1 cellular context compared by ENCODE assay signal in the genomic region with DNA sequence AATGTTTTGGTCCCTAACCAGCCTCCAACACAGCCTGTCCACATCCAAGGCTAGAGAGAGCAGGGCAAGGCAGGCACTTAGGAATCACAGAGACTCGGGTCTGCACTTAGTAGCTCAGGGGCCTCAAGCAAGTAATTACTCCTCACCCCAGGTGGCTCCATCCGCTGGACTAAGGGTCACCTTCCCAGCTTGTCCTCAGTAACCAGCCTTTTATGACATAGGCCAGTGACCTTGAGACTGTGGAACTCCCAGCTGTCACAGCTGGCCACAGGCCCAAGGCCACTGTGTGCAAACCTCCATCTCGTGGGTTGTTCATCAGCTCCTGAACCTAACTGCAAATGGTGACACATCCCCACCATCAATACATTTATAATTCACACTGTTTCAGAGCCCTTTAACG.
TF ChIP-seq lines count a peak whose summit lies in the region.

No MANE protein-coding gene starts in this region.

TF ChIP-seq in HepG2, 621 proteins besides CTCF, POLR2A, EP300 and RAD21 (continued from another document):
- TF ChIP-seq, protein P1, sequence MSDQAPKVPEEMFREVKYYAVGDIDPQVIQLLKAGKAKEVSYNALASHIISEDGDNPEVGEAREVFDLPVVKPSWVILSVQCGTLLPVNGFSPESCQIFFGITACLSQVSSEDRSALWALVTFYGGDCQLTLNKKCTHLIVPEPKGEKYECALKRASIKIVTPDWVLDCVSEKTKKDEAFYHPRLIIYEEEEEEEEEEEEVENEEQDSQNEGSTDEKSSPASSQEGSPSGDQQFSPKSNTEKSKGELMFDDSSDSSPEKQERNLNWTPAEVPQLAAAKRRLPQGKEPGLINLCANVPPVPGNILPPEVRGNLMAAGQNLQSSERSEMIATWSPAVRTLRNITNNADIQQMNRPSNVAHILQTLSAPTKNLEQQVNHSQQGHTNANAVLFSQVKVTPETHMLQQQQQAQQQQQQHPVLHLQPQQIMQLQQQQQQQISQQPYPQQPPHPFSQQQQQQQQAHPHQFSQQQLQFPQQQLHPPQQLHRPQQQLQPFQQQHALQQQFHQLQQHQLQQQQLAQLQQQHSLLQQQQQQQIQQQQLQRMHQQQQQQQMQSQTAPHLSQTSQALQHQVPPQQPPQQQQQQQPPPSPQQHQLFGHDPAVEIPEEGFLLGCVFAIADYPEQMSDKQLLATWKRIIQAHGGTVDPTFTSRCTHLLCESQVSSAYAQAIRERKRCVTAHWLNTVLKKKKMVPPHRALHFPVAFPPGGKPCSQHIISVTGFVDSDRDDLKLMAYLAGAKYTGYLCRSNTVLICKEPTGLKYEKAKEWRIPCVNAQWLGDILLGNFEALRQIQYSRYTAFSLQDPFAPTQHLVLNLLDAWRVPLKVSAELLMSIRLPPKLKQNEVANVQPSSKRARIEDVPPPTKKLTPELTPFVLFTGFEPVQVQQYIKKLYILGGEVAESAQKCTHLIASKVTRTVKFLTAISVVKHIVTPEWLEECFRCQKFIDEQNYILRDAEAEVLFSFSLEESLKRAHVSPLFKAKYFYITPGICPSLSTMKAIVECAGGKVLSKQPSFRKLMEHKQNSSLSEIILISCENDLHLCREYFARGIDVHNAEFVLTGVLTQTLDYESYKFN (CRISPR knock-in tag; conservative IDR thresholded peaks at IDR 0.05), result no peak
- TF ChIP-seq ZNF572 (CRISPR knock-in tag; IDR thresholded peaks at IDR 0.05), result no peak
- TF ChIP-seq TRIM24 (CRISPR knock-in tag; IDR thresholded peaks at IDR 0.05), result no peak
- TF ChIP-seq BRD4 (CRISPR knock-in tag; IDR thresholded peaks at IDR 0.05), result no peak
- TF ChIP-seq, protein P2, sequence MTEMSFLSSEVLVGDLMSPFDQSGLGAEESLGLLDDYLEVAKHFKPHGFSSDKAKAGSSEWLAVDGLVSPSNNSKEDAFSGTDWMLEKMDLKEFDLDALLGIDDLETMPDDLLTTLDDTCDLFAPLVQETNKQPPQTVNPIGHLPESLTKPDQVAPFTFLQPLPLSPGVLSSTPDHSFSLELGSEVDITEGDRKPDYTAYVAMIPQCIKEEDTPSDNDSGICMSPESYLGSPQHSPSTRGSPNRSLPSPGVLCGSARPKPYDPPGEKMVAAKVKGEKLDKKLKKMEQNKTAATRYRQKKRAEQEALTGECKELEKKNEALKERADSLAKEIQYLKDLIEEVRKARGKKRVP (CRISPR knock-in tag; IDR thresholded peaks at IDR 0.05), result no peak
- no peak for TF ChIP-seq TMF1 (CRISPR knock-in tag; IDR thresholded peaks at IDR 0.05; ENCODE audit: low read depth)
- TF ChIP-seq, protein P3, sequence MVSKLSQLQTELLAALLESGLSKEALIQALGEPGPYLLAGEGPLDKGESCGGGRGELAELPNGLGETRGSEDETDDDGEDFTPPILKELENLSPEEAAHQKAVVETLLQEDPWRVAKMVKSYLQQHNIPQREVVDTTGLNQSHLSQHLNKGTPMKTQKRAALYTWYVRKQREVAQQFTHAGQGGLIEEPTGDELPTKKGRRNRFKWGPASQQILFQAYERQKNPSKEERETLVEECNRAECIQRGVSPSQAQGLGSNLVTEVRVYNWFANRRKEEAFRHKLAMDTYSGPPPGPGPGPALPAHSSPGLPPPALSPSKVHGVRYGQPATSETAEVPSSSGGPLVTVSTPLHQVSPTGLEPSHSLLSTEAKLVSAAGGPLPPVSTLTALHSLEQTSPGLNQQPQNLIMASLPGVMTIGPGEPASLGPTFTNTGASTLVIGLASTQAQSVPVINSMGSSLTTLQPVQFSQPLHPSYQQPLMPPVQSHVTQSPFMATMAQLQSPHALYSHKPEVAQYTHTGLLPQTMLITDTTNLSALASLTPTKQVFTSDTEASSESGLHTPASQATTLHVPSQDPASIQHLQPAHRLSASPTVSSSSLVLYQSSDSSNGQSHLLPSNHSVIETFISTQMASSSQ (IDR thresholded peaks at IDR 0.05; ENCODE audit: low read depth), result no peak
- TF ChIP-seq, protein P3 (CRISPR knock-in tag; IDR thresholded peaks at IDR 0.05; ENCODE audit: borderline replicate concordance), result no peak
- TF ChIP-seq TCF7 (IDR thresholded peaks at IDR 0.05; ENCODE audit: low read depth), result no peak
- no peak for TF ChIP-seq JDP2 (CRISPR knock-in tag; IDR thresholded peaks at IDR 0.05; ENCODE audit: borderline replicate concordance)
- TF ChIP-seq ELF3 (CRISPR knock-in tag; IDR thresholded peaks at IDR 0.05), result no peak
- no peak for TF ChIP-seq GATAD1 (CRISPR knock-in tag; IDR thresholded peaks at IDR 0.05)
- TF ChIP-seq CHD4 (IDR thresholded peaks at IDR 0.05; ENCODE audit: borderline replicate concordance, low read length), result no peak
- TF ChIP-seq ZNF660 (CRISPR knock-in tag; IDR thresholded peaks at IDR 0.05; ENCODE audit: borderline replicate concordance, low read depth), result no peak
- TF ChIP-seq HMGA1 (CRISPR knock-in tag; conservative IDR thresholded peaks at IDR 0.05), result no peak
- no peak for TF ChIP-seq KAT2B (IDR thresholded peaks at IDR 0.05; ENCODE audit: borderline replicate concordance, low read depth, low read length)
- no peak for TF ChIP-seq ZNF776 (CRISPR knock-in tag; IDR thresholded peaks at IDR 0.05)
- TF ChIP-seq, protein P4, sequence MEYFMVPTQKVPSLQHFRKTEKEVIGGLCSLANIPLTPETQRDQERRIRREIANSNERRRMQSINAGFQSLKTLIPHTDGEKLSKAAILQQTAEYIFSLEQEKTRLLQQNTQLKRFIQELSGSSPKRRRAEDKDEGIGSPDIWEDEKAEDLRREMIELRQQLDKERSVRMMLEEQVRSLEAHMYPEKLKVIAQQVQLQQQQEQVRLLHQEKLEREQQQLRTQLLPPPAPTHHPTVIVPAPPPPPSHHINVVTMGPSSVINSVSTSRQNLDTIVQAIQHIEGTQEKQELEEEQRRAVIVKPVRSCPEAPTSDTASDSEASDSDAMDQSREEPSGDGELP (IDR thresholded peaks at IDR 0.05; ENCODE audit: borderline replicate concordance, low read depth), result peak; percentile 78; the same call in 1 of the 2 replicates
- no peak for TF ChIP-seq BORCS8-MEF2B (CRISPR knock-in tag; IDR thresholded peaks at IDR 0.05)
- TF ChIP-seq ZBTB7A (CRISPR knock-in tag; IDR thresholded peaks at IDR 0.05), result no peak
- TF ChIP-seq, protein P5, sequence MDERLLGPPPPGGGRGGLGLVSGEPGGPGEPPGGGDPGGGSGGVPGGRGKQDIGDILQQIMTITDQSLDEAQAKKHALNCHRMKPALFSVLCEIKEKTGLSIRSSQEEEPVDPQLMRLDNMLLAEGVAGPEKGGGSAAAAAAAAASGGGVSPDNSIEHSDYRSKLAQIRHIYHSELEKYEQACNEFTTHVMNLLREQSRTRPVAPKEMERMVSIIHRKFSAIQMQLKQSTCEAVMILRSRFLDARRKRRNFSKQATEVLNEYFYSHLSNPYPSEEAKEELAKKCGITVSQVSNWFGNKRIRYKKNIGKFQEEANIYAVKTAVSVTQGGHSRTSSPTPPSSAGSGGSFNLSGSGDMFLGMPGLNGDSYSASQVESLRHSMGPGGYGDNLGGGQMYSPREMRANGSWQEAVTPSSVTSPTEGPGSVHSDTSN (CRISPR knock-in tag; IDR thresholded peaks at IDR 0.05), result no peak
- TF ChIP-seq KAT8 (CRISPR knock-in tag; IDR thresholded peaks at IDR 0.05), result no peak
- no peak for TF ChIP-seq ZNF790 (CRISPR knock-in tag; IDR thresholded peaks at IDR 0.05; ENCODE audit: borderline replicate concordance)
- TF ChIP-seq, protein P6, sequence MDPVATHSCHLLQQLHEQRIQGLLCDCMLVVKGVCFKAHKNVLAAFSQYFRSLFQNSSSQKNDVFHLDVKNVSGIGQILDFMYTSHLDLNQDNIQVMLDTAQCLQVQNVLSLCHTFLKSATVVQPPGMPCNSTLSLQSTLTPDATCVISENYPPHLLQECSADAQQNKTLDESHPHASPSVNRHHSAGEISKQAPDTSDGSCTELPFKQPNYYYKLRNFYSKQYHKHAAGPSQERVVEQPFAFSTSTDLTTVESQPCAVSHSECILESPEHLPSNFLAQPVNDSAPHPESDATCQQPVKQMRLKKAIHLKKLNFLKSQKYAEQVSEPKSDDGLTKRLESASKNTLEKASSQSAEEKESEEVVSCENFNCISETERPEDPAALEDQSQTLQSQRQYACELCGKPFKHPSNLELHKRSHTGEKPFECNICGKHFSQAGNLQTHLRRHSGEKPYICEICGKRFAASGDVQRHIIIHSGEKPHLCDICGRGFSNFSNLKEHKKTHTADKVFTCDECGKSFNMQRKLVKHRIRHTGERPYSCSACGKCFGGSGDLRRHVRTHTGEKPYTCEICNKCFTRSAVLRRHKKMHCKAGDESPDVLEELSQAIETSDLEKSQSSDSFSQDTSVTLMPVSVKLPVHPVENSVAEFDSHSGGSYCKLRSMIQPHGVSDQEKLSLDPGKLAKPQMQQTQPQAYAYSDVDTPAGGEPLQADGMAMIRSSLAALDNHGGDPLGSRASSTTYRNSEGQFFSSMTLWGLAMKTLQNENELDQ (CRISPR knock-in tag; IDR thresholded peaks at IDR 0.05; ENCODE audit: borderline replicate concordance), result no peak
- no peak for TF ChIP-seq XRCC5 (optimal IDR thresholded peaks at IDR 0.05; ENCODE audit: low read length)
